25 cellular contexts compared by ENCODE assay signal in genomic region chr17:68676856-68677255, GRCh38.
DNase-seq lines count a peak whose midpoint lies in the region; ATAC-seq, FAIRE-seq and TF ChIP-seq lines count a peak whose summit lies in the region.
"Had no signal": no experiment of that assay in that cellular context is flagged by ENCODE, and none has a peak within 500 bp of the region (broad histone marks: within the 10 kb centered on the region; RNA-seq: fewer than 3 reads in every experiment).

No MANE protein-coding gene starts in this region.

- H3K9me3 ChIP-seq in HepG2 (ENCODE audit: low read length): no peaks in the 10 kb centered on the region
- H3K9me3 ChIP-seq in right lobe of liver: no peaks in the 10 kb centered on the region
- no peaks in the 10 kb centered on the region for H3K9me3 ChIP-seq in endodermal cell (ENCODE audit: control insufficient read depth, low read length)
- H3K9me3 ChIP-seq: A549; BE2C; BLaER1 treated with 17β-estradiol and CSF1 and Interleukin-3, amounts not matched to agents 10 nM and 100 nM had no signal

- intact Hi-C loops in HepG2 (cut with micrococcal nuclease; ENCODE audit: unreplicated experiment): loop anchor here (5.0 kb wide), 1 partner anchor 40 kb away; no protein-coding TSS in a partner anchor
- intact Hi-C loops in right lobe of liver (cut with DNase I): loop anchor here in 1 of 2 donors (10.0 kb wide), 1 partner anchor 68 kb away; no protein-coding TSS in a partner anchor
- intact Hi-C loops in MCF 10A (cut with micrococcal nuclease): no loop called here

- TF ChIP-seq RAD21 in HepG2 (CRISPR knock-in tag; IDR thresholded peaks at IDR 0.05): no peak

- POLR2A ChIA-PET in HepG2 (lab: Yijun Ruan, JAX) (no interaction called here), MCF 10A (lab: Yijun Ruan, JAX) (no interaction called here)

- peak; percentile 23; the same call in 1 of the 2 replicates for TF ChIP-seq CTCF in HepG2 (CRISPR knock-in tag; IDR thresholded peaks at IDR 0.05)
- no peak for TF ChIP-seq CTCF in right lobe of liver (IDR thresholded peaks at IDR 0.05)
- TF ChIP-seq CTCF in endodermal cell (conservative IDR thresholded peaks at IDR 0.05): peak; percentile 24
- TF ChIP-seq CTCF in MCF 10A (IDR thresholded peaks at IDR 0.05; ENCODE audit: unreplicated experiment): no peak

- TF ChIP-seq POLR2A in HepG2 (IDR thresholded peaks at IDR 0.05; ENCODE audit: insufficient read depth in 1 of 2, low read depth in 2 of 2, low read length in 2 of 2) (no peak), right lobe of liver (IDR thresholded peaks at IDR 0.05) (no peak)

- H3K27me3 Mint-ChIP-seq in endodermal cell (ENCODE audit: insufficient read depth): no peaks in the 10 kb centered on the region
- H3K27me3 Mint-ChIP-seq in MCF 10A (ENCODE audit: insufficient read depth, unreplicated experiment): no peaks in the 10 kb centered on the region

- H3K79me2 ChIP-seq in HepG2 (ENCODE audit: insufficient read depth, low read length): no peaks in the 10 kb centered on the region

- CTCF ChIA-PET in HepG2 (lab: Yijun Ruan, JAX; ENCODE audit: low intra/inter-chr PET ratio, low total read pairs): no interaction called here
- CTCF ChIA-PET in MCF 10A (lab: Yijun Ruan, JAX): no interaction called here

- no peaks in the 10 kb centered on the region for H3K4me1 ChIP-seq in HepG2 (ENCODE audit: insufficient read depth, low read length)
- H3K4me1 ChIP-seq in right lobe of liver: no peaks in the 10 kb centered on the region
- peaks cover 4% of the 10 kb centered on the region for H3K4me1 ChIP-seq in endodermal cell (ENCODE audit: control insufficient read depth, insufficient read depth, low read length)
- H3K4me1 ChIP-seq: A549, BE2C had no signal

- H3K4me1 Mint-ChIP-seq in endodermal cell: peaks cover 14% of the 10 kb centered on the region
- no peaks in the 10 kb centered on the region for H3K4me1 Mint-ChIP-seq in MCF 10A (ENCODE audit: insufficient read depth, unreplicated experiment)
- H3K4me1 Mint-ChIP-seq: CD14-positive monocyte had no signal

- TF ChIP-seq EP300 in HepG2 (IDR thresholded peaks at IDR 0.05; ENCODE audit: low read depth in 2 of 2, low read length in 2 of 2) (no peak), HepG2 (CRISPR knock-in tag; IDR thresholded peaks at IDR 0.05; ENCODE audit: borderline replicate concordance) (no peak)

- no peaks in the 10 kb centered on the region for H4K20me1 ChIP-seq in HepG2 (ENCODE audit: insufficient read depth, low read length)
- H4K20me1 ChIP-seq: BLaER1 treated with 17β-estradiol and CSF1 and Interleukin-3, amounts not matched to agents 10 nM and 100 nM had no signal

- no peak overlapping the region for H3K4me2 ChIP-seq in HepG2 (ENCODE audit: low read depth, low read length)
- H3K4me2 ChIP-seq: A549; BLaER1 treated with 17β-estradiol and CSF1 and Interleukin-3, amounts not matched to agents 10 nM and 100 nM had no signal

- H3K36me3 Mint-ChIP-seq in endodermal cell (ENCODE audit: low read depth) (no peaks in the 10 kb centered on the region), MCF 10A (ENCODE audit: insufficient read depth, unreplicated experiment) (no peaks in the 10 kb centered on the region)
- H3K36me3 Mint-ChIP-seq: CD14-positive monocyte had no signal

- H3K27ac Mint-ChIP-seq in endodermal cell (no peak overlapping the region), MCF 10A (ENCODE audit: low read depth, unreplicated experiment) (no peak overlapping the region)
- H3K27ac Mint-ChIP-seq: CD14-positive monocyte; CD4-positive, alpha-beta T cell; H9 had no signal

- H3K4me3 Mint-ChIP-seq in endodermal cell (no peak overlapping the region), MCF 10A (ENCODE audit: unreplicated experiment) (no peak overlapping the region)
- H3K4me3 Mint-ChIP-seq: CD14-positive monocyte; CD4-positive, alpha-beta T cell; H9 had no signal

- H3K4me3 ChIP-seq in HepG2 (replicated peaks in 1 of 3; ENCODE audit: insufficient read depth in 1 of 3, low read depth in 2 of 3, low read length in 3 of 3) (no peak overlapping the region), right lobe of liver (no peak overlapping the region), endodermal cell (ENCODE audit: low read length) (no peak overlapping the region)
- H3K4me3 ChIP-seq: A549; BLaER1 treated with 17β-estradiol and CSF1 and Interleukin-3, amounts not matched to agents 10 nM and 100 nM; GM23248 had no signal

- FAIRE-seq in HepG2 (lab: Jason Lieb, UNC): no peak
- FAIRE-seq: A549, GM12891, GM18507 had no signal

- H3K9ac ChIP-seq in HepG2 (ENCODE audit: insufficient read depth, low read depth, low read length) (no peak overlapping the region), endodermal cell (ENCODE audit: extremely low read depth, low read length, poor library complexity, severe bottlenecking) (no peak overlapping the region)
- H3K9ac ChIP-seq: BLaER1 treated with 17β-estradiol and CSF1 and Interleukin-3, amounts not matched to agents 10 nM and 100 nM; GM23248 had no signal

- ATAC-seq in HepG2 (peak; percentile 43; the same call in 2 of the 3 replicates), right lobe of liver (no peak), left lobe of liver (peak; percentile 29), GM21390 (IDR thresholded peaks at IDR 0.05; ENCODE audit: unreplicated experiment) (no peak)
- ATAC-seq: A549, HCT116 had no signal

- H3K27me3 ChIP-seq in HepG2 (ENCODE audit: control insufficient read depth in 1 of 2, insufficient read depth in 2 of 2, low read length in 2 of 2) (peaks cover 0 to 35% of the 10 kb centered on the region in 2 experiments; a peak in 4 of 5 replicates), right lobe of liver (no peaks in the 10 kb centered on the region), endodermal cell (ENCODE audit: control insufficient read depth, insufficient read depth, low read length, poor library complexity, severe bottlenecking) (no peaks in the 10 kb centered on the region)
- H3K27me3 ChIP-seq: BLaER1 treated with 17β-estradiol and CSF1 and Interleukin-3, amounts not matched to agents 10 nM and 100 nM had no signal

- BruUV-seq in HepG2 (replicated peaks; lab: Mats Ljungman, UMichigan) (no TSS peak), MCF 10A (replicated peaks; lab: Mats Ljungman, UMichigan) (no TSS peak)

- WGBS in HepG2 (ENCODE audit: low lambda C conversion rate): 27% methylated on average over 8 of the region's 8 CpGs
- WGBS in right lobe of liver (ENCODE audit: insufficient coverage, low coverage, low lambda C conversion rate, missing lambda C conversion rate): 78% methylated on average over 7 of the region's 8 CpGs
- WGBS in endodermal cell (ENCODE audit: insufficient coverage in 1 of 2, insufficient read length in 1 of 2), 2 experiments: 86 to 87% methylated on average over 4 to 8 of the region's 8 CpGs

- no peaks in the 10 kb centered on the region for H3K36me3 ChIP-seq in HepG2 (replicated peaks in 1 of 2; ENCODE audit: control insufficient read depth in 1 of 2, insufficient read depth in 2 of 2, low read length in 2 of 2)
- no peaks in the 10 kb centered on the region for H3K36me3 ChIP-seq in right lobe of liver
- no peaks in the 10 kb centered on the region for H3K36me3 ChIP-seq in endodermal cell (ENCODE audit: control insufficient read depth, insufficient read depth, low read length)
- H3K36me3 ChIP-seq: BE2C; BLaER1 treated with 17β-estradiol and CSF1 and Interleukin-3, amounts not matched to agents 10 nM and 100 nM had no signal

- in situ Hi-C loops in HepG2 (cut with HindIII; ENCODE audit: extremely low pct_ligation_motif_present, low pct_unique_long_range_greater_than_20kb): no loop called here

- H3K27ac ChIP-seq in HepG2 (ENCODE audit: extremely low read length, insufficient read depth, low read length) (no peak overlapping the region), right lobe of liver (no peak overlapping the region), endodermal cell (ENCODE audit: low read depth, low read length) (no peak overlapping the region)
- H3K27ac ChIP-seq: A549; BLaER1 treated with 17β-estradiol and CSF1 and Interleukin-3, amounts not matched to agents 10 nM and 100 nM; GM23248 had no signal

- no peak overlapping the region for H2AFZ ChIP-seq in HepG2 (ENCODE audit: low read length)
- H2AFZ ChIP-seq: GM23248 had no signal

- H3K9me3 Mint-ChIP-seq in endodermal cell: peaks cover 3% of the 10 kb centered on the region
- H3K9me3 Mint-ChIP-seq in MCF 10A (ENCODE audit: unreplicated experiment): no peaks in the 10 kb centered on the region
- H3K9me3 Mint-ChIP-seq: CD4-positive, alpha-beta T cell had no signal

- DNase-seq in HepG2 (ENCODE audit: low spot score): no peak
- DNase-seq in right lobe of liver: no peak
- no peak for DNase-seq in endodermal cell
- no peak for DNase-seq in left lobe of liver (ENCODE audit: low spot score)
- DNase-seq in activated CD8-positive, alpha-beta memory T cell treated with anti-CD3 and anti-CD28 coated beads, Interleukin-2, amount 50 U/mL, for 48 hours: no peak
- DNase-seq in MCF 10A (ENCODE audit: unreplicated experiment): no peak
- DNase-seq: 8988T; ACHN; AML-193; BE2C; Calu3; CD4-positive, alpha-beta T cell; COR-L47; DMS79; EL; GF-D8; GM23248; H9 had no signal

TF ChIP-seq in HepG2, 621 proteins besides CTCF, POLR2A, EP300 and RAD21:
- TF ChIP-seq PRMT3 (CRISPR knock-in tag; IDR thresholded peaks at IDR 0.05; ENCODE audit: borderline replicate concordance, low read depth) (no peak), STAG1 (CRISPR knock-in tag; IDR thresholded peaks at IDR 0.05) (peak; percentile 19; the same call in 1 of the 2 replicates)

Comparison
In these comparisons a context has a peak if more than half of its experiments do, and no peak if none do; other contexts are left out.
1. ATAC-seq: peak in HepG2 (single experiment) and left lobe of liver (single experiment); none in right lobe of liver (0 of 4) and GM21390 (single experiment).
2. CTCF ChIP-seq: peak in HepG2 (single experiment) and endodermal cell (single experiment); none in right lobe of liver (0 of 4) and MCF 10A (single experiment).